Comparison of ENCODE assay signal across 1 cellular context in the genomic region with DNA sequence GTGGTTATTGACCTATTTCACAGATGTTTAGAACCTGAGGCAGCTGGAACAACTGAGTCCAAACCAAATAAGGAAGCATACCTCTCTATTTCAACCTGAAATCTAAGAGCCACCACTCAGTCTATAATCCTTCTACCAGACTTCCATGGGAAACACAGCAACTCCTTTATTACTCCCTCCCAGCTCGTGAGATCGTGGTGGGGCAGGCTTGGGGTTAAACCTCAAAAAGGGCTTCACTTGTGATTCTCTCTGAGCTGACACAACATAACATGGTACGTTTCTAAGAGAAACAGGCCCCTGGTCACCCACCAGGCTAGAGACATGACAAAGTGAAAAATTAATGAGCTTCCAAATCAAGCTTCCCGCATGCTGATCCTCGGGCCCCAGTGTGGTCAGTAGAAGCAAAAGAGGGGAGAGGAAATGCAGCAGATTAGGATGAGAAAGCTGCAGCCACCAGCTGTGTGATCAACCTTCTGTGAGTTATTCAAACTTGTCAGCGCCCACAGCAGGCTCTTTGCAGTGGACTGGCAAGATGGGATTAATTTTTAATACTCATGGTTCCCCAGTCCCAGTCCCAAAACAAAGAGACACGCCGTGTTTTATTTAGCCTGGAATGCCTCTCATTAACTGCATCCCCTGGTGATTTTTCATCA.
TF ChIP-seq lines count a peak whose summit lies in the region.

No MANE protein-coding gene starts in this region.

TF ChIP-seq in H1, 55 proteins besides CTCF, POLR2A, EP300 and RAD21:
- TF ChIP-seq HDAC6 (IDR thresholded peaks at IDR 0.05; ENCODE audit: low read depth, low read length) = no peak
- TF ChIP-seq CBX5 (IDR thresholded peaks at IDR 0.05; ENCODE audit: low read depth, low read length) = no peak
- TF ChIP-seq PHF8 (conservative IDR thresholded peaks at IDR 0.05; ENCODE audit: low read depth, low read length) = no peak
- TF ChIP-seq KDM4A (IDR thresholded peaks at IDR 0.05; ENCODE audit: low read depth, low read length, severe bottlenecking) = no peak
- TF ChIP-seq CHD7 (IDR thresholded peaks at IDR 0.05; ENCODE audit: insufficient replicate concordance, low read length) = no peak
